ENCODE assay signal across 19 cellular contexts in genomic region chr5:59648949-59649921, GRCh38.
DNase-seq lines count a peak whose midpoint lies in the region; ATAC-seq, FAIRE-seq and TF ChIP-seq lines count a peak whose summit lies in the region.
"Had no signal": no experiment of that assay in that cellular context is flagged by ENCODE, and none has a peak within 500 bp of the region (broad histone marks: within the 10 kb centered on the region; RNA-seq: fewer than 3 reads in every experiment).

No MANE protein-coding gene starts in this region.

- H3K36me3 Mint-ChIP-seq in astrocyte (ENCODE audit: low read depth, unreplicated experiment) = no peaks in the 10 kb centered on the region

- H3K79me2 ChIP-seq in astrocyte (ENCODE audit: insufficient read depth, low read length) = no peaks in the 10 kb centered on the region

- no peak overlapping the region for H3K9ac ChIP-seq in HUES48 (ENCODE audit: low read depth, low read length)
- no peak overlapping the region for H3K9ac ChIP-seq in astrocyte (ENCODE audit: low read length)
- H3K9ac ChIP-seq: SK-N-SH had no signal

- no peak for ATAC-seq in GM18517 (IDR thresholded peaks at IDR 0.05; ENCODE audit: unreplicated experiment)

- no peak overlapping the region for H3K4me2 ChIP-seq in astrocyte (ENCODE audit: low read length)
- H3K4me2 ChIP-seq: SK-N-SH had no signal

- no peaks in the 10 kb centered on the region for H3K9me3 Mint-ChIP-seq in astrocyte (ENCODE audit: unreplicated experiment)

- H2AFZ ChIP-seq in astrocyte (ENCODE audit: low read depth, low read length) = no peak overlapping the region

- H3K4me3 Mint-ChIP-seq in astrocyte (ENCODE audit: unreplicated experiment) = no peak overlapping the region
- H3K4me3 Mint-ChIP-seq: B cell had no signal

- no peaks in the 10 kb centered on the region for H3K27me3 Mint-ChIP-seq in astrocyte (ENCODE audit: low read depth, unreplicated experiment)
- H3K27me3 Mint-ChIP-seq: B cell had no signal

- H3K4me1 Mint-ChIP-seq in astrocyte (ENCODE audit: low read depth, unreplicated experiment) = peaks cover 8% of the 10 kb centered on the region

- no peaks in the 10 kb centered on the region for H3K36me3 ChIP-seq in HUES48 (ENCODE audit: control insufficient read depth, insufficient read depth, low read length)
- no peaks in the 10 kb centered on the region for H3K36me3 ChIP-seq in astrocyte (ENCODE audit: insufficient read depth, low read length)
- H3K36me3 ChIP-seq: prostate gland had no signal

- H3K9me3 ChIP-seq in HUES48 (ENCODE audit: control insufficient read depth, insufficient read depth, low read length) (no peaks in the 10 kb centered on the region), astrocyte (ENCODE audit: insufficient read depth, low read depth, low read length) (no peaks in the 10 kb centered on the region)
- H3K9me3 ChIP-seq: prostate gland, SK-N-SH had no signal

- H4K20me1 ChIP-seq in astrocyte (ENCODE audit: insufficient read depth, low read length) = no peaks in the 10 kb centered on the region

- H3K4me1 ChIP-seq in HUES48 (ENCODE audit: control insufficient read depth, insufficient read depth, low read length) (peaks cover 6% of the 10 kb centered on the region; the same call in 1 of the 2 replicates), astrocyte (ENCODE audit: insufficient read depth, low read length) (no peaks in the 10 kb centered on the region)
- H3K4me1 ChIP-seq: prostate gland had no signal

- no peaks in the 10 kb centered on the region for H3K27me3 ChIP-seq in HUES48 (ENCODE audit: control insufficient read depth, insufficient read depth, low read length)
- H3K27me3 ChIP-seq in astrocyte (ENCODE audit: insufficient read depth, low read length) = no peaks in the 10 kb centered on the region

- TF ChIP-seq CTCF in astrocyte (IDR thresholded peaks at IDR 0.05; ENCODE audit: insufficient read depth, low read depth, low read length) = no peak

- DNase-seq in astrocyte (ENCODE audit: low read depth) = peak; percentile 90
- peak; percentile 63 for DNase-seq in iris pigment epithelial cell (ENCODE audit: low read depth)
- DNase-seq in pulmonary artery endothelial cell (ENCODE audit: low read depth, low spot score) = peak; percentile 83
- no peak for DNase-seq in amniotic stem cell (lab: John Stamatoyannopoulos, UW)
- DNase-seq in NCI-H2196 treated with DMSO at 0.1 percent for 48 hours (lab: John Stamatoyannopoulos, UW; ENCODE audit: unreplicated experiment) = no peak
- DNase-seq in NOMO-1 treated with dmso at 0.1 percent for 144 hours (lab: John Stamatoyannopoulos, UW; ENCODE audit: unreplicated experiment) = no peak
- DNase-seq: activated CD4-positive, alpha-beta T cell treated with anti-CD3 and anti-CD28 coated beads for 1 hour; DMS79 treated with DMSO at 0.1 percent for 48 hours; effector CD8-positive, alpha-beta T cell; glutamatergic neuron; NCI-H1930; NK-92 treated with Interleukin-12 subunit alpha and Interleukin-12 subunit beta, amount 100 ng/mL, for 24 hours; SK-N-SH; stimulated activated naive CD4-positive, alpha-beta T cell treated with Interleukin-2 at 50 U/mL for 16 hours had no signal

- H3K4me3 ChIP-seq in HUES48 (ENCODE audit: low read depth, low read length) = no peak overlapping the region
- no peak overlapping the region for H3K4me3 ChIP-seq in astrocyte (ENCODE audit: insufficient read depth, low read depth, low read length)
- H3K4me3 ChIP-seq: prostate gland had no signal

- no peak for FAIRE-seq in astrocyte (lab: Jason Lieb, UNC)
- FAIRE-seq: GM12891 had no signal

- H3K27ac ChIP-seq in HUES48 (ENCODE audit: low read depth, low read length) = peak overlapping the region; percentile 53
- peak overlapping the region; percentile 21 for H3K27ac ChIP-seq in astrocyte (ENCODE audit: low read depth, low read length)
- H3K27ac ChIP-seq: prostate gland had no signal

- no peak overlapping the region for H3K27ac Mint-ChIP-seq in astrocyte (ENCODE audit: unreplicated experiment)
- H3K27ac Mint-ChIP-seq: B cell had no signal

Comparison
In these comparisons a context has a peak if more than half of its experiments do, and no peak if none do; other contexts are left out.
1. DNase-seq: peak in astrocyte (single experiment), iris pigment epithelial cell (single experiment) and pulmonary artery endothelial cell (single experiment); none in amniotic stem cell (single experiment), NCI-H2196 treated with DMSO at 0.1 percent for 48 hours (single experiment) and NOMO-1 treated with dmso at 0.1 percent for 144 hours (single experiment).